Comparison of ENCODE assay signal across 8 cellular contexts in genomic region chr11:128610765-128611617, GRCh38. TPM values are rescaled to one million over a fixed set of nuclear protein-coding genes. Genes with fewer than 3 reads are reported as not detected.
DNase-seq lines count a peak whose midpoint lies in the region; ATAC-seq, FAIRE-seq and TF ChIP-seq lines count a peak whose summit lies in the region.

No MANE protein-coding gene starts in this region.

- peaks cover 25% of the 10 kb centered on the region for H3K27me3 Mint-ChIP-seq in WTC11 (ENCODE audit: low read depth)

- peaks cover 0 to 30% (median 10%) of the 10 kb centered on the region in 5 donors for H3K4me1 ChIP-seq in subcutaneous abdominal adipose tissue (ENCODE audit: control insufficient read depth in 5 of 5, insufficient read depth in 5 of 5, low read length in 5 of 5)

- H3K4me1 Mint-ChIP-seq in WTC11, result peaks cover 35% of the 10 kb centered on the region

- H3K4me3 ChIP-seq in subcutaneous abdominal adipose tissue (ENCODE audit: low read depth in 1 of 5, low read length in 5 of 5), result peak overlapping the region in 1 of 5 donors; percentile 26

- CTCF ChIA-PET in WTC11 (lab: Charles Lee), result interaction anchor here (0.7 to 2.0 kb wide), 4 partner anchors 9 to 550 kb away, joined by 3 to 8 read pairs (median 4); no protein-coding TSS in a partner anchor

- no peaks in the 10 kb centered on the region for H3K36me3 Mint-ChIP-seq in WTC11

- FAIRE-seq in frontal cortex (lab: Jason Lieb, UNC), result no peak

- H3K27ac ChIP-seq in subcutaneous abdominal adipose tissue (ENCODE audit: low read depth, low read length) (peak overlapping the region; percentile 25), substantia nigra (ENCODE audit: low read depth, low read length, poor library complexity, severe bottlenecking) (no peak overlapping the region)

- peak overlapping the region in 1 of 5 donors; percentile 10 for H3K9ac ChIP-seq in subcutaneous abdominal adipose tissue (ENCODE audit: low read length in 5 of 5)

- DNase-seq in WTC11 (ENCODE audit: low spot score), result no peak
- peak; percentile 91 for DNase-seq in germinal center (ENCODE audit: low spot score)
- no peak for DNase-seq in NCI-H524 treated with DMSO at 0.1 percent for 48 hours (lab: John Stamatoyannopoulos, UW)
- no peak for DNase-seq in frontal cortex (ENCODE audit: low spot score in 2 of 2)
- no peak for DNase-seq in substantia nigra (lab: John Stamatoyannopoulos, UW)

- ATAC-seq in GM19043 (IDR thresholded peaks at IDR 0.05; ENCODE audit: low read depth, unreplicated experiment) (peak; percentile 94), HG03025 (IDR thresholded peaks at IDR 0.05; ENCODE audit: low FRiP score, unreplicated experiment) (peak; percentile 97), WTC11 (peak; percentile 17)

- no peak for TF ChIP-seq CTCF in WTC11 (IDR thresholded peaks at IDR 0.05)

- no peaks in the 10 kb centered on the region for H3K36me3 ChIP-seq in subcutaneous abdominal adipose tissue (ENCODE audit: control insufficient read depth in 5 of 5, insufficient read depth in 5 of 5, low read length in 5 of 5)

- POLR2A ChIA-PET in WTC11 (lab: Charles Lee), result no interaction called here

- H3K9me3 ChIP-seq in subcutaneous abdominal adipose tissue (ENCODE audit: control insufficient read depth in 5 of 5, low read length in 5 of 5), result no peaks in the 10 kb centered on the region

- H3K27ac Mint-ChIP-seq in WTC11, result no peak overlapping the region

- no peaks in the 10 kb centered on the region for H3K9me3 Mint-ChIP-seq in WTC11

- peaks cover 0 to 2% (median 0%) of the 10 kb centered on the region in 5 donors for H3K27me3 ChIP-seq in subcutaneous abdominal adipose tissue (ENCODE audit: control insufficient read depth in 5 of 5, insufficient read depth in 4 of 5, low read length in 5 of 5)

- no peak overlapping the region for H3K4me3 Mint-ChIP-seq in WTC11

TF ChIP-seq in WTC11, 78 proteins besides CTCF, POLR2A, EP300 and RAD21 (continues in another document):
- TF ChIP-seq ZNF512 (CRISPR knock-in tag; IDR thresholded peaks at IDR 0.05; ENCODE audit: borderline replicate concordance), result no peak
- no peak for TF ChIP-seq FOXP1 (CRISPR knock-in tag; IDR thresholded peaks at IDR 0.05; ENCODE audit: borderline replicate concordance)
- TF ChIP-seq ZNF396 (CRISPR knock-in tag; IDR thresholded peaks at IDR 0.05; ENCODE audit: borderline replicate concordance), result no peak
- TF ChIP-seq, protein P1, sequence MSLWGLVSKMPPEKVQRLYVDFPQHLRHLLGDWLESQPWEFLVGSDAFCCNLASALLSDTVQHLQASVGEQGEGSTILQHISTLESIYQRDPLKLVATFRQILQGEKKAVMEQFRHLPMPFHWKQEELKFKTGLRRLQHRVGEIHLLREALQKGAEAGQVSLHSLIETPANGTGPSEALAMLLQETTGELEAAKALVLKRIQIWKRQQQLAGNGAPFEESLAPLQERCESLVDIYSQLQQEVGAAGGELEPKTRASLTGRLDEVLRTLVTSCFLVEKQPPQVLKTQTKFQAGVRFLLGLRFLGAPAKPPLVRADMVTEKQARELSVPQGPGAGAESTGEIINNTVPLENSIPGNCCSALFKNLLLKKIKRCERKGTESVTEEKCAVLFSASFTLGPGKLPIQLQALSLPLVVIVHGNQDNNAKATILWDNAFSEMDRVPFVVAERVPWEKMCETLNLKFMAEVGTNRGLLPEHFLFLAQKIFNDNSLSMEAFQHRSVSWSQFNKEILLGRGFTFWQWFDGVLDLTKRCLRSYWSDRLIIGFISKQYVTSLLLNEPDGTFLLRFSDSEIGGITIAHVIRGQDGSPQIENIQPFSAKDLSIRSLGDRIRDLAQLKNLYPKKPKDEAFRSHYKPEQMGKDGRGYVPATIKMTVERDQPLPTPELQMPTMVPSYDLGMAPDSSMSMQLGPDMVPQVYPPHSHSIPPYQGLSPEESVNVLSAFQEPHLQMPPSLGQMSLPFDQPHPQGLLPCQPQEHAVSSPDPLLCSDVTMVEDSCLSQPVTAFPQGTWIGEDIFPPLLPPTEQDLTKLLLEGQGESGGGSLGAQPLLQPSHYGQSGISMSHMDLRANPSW (CRISPR knock-in tag; conservative IDR thresholded peaks at IDR 0.05; ENCODE audit: low read depth), result no peak
- TF ChIP-seq, protein P2, sequence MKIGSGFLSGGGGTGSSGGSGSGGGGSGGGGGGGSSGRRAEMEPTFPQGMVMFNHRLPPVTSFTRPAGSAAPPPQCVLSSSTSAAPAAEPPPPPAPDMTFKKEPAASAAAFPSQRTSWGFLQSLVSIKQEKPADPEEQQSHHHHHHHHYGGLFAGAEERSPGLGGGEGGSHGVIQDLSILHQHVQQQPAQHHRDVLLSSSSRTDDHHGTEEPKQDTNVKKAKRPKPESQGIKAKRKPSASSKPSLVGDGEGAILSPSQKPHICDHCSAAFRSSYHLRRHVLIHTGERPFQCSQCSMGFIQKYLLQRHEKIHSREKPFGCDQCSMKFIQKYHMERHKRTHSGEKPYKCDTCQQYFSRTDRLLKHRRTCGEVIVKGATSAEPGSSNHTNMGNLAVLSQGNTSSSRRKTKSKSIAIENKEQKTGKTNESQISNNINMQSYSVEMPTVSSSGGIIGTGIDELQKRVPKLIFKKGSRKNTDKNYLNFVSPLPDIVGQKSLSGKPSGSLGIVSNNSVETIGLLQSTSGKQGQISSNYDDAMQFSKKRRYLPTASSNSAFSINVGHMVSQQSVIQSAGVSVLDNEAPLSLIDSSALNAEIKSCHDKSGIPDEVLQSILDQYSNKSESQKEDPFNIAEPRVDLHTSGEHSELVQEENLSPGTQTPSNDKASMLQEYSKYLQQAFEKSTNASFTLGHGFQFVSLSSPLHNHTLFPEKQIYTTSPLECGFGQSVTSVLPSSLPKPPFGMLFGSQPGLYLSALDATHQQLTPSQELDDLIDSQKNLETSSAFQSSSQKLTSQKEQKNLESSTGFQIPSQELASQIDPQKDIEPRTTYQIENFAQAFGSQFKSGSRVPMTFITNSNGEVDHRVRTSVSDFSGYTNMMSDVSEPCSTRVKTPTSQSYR (CRISPR knock-in tag; IDR thresholded peaks at IDR 0.05), result no peak
- no peak for TF ChIP-seq SMAD3 (CRISPR knock-in tag; IDR thresholded peaks at IDR 0.05; ENCODE audit: borderline replicate concordance)
- no peak for TF ChIP-seq JAZF1 (CRISPR knock-in tag; IDR thresholded peaks at IDR 0.05)
- TF ChIP-seq NR1H2 (CRISPR knock-in tag; IDR thresholded peaks at IDR 0.05), result no peak
- no peak for TF ChIP-seq TEAD4 (CRISPR knock-in tag; IDR thresholded peaks at IDR 0.05)
- TF ChIP-seq PRRX2 (CRISPR knock-in tag; IDR thresholded peaks at IDR 0.05), result no peak
- no peak for TF ChIP-seq FOXK1 (CRISPR knock-in tag; IDR thresholded peaks at IDR 0.05)
- TF ChIP-seq, protein P3, sequence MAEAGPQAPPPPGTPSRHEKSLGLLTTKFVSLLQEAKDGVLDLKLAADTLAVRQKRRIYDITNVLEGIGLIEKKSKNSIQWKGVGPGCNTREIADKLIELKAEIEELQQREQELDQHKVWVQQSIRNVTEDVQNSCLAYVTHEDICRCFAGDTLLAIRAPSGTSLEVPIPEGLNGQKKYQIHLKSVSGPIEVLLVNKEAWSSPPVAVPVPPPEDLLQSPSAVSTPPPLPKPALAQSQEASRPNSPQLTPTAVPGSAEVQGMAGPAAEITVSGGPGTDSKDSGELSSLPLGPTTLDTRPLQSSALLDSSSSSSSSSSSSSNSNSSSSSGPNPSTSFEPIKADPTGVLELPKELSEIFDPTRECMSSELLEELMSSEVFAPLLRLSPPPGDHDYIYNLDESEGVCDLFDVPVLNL (CRISPR knock-in tag; IDR thresholded peaks at IDR 0.05; ENCODE audit: borderline replicate concordance, low read depth), result no peak
- no peak for TF ChIP-seq CDX4 (CRISPR knock-in tag; IDR thresholded peaks at IDR 0.05; ENCODE audit: borderline replicate concordance)
- no peak for TF ChIP-seq GRHL2 (CRISPR knock-in tag; IDR thresholded peaks at IDR 0.05; ENCODE audit: insufficient replicate concordance, severe bottlenecking)
- TF ChIP-seq RELA (CRISPR knock-in tag; IDR thresholded peaks at IDR 0.05; ENCODE audit: borderline replicate concordance), result no peak
- no peak for TF ChIP-seq ZNF219 (CRISPR knock-in tag; IDR thresholded peaks at IDR 0.05; ENCODE audit: borderline replicate concordance)

RNA-seq across cellular contexts. Expression of gene ETS1, which starts 23.6 kb away (rescaled TPM):
- total RNA-seq in WTC11 (2021), result 25.3 to 33.1 TPM (median 27.2 TPM) in 3 replicates
- total RNA-seq in frontal cortex, result 9.8 TPM

Comparison
In these comparisons a context has a peak if more than half of its experiments do, and no peak if none do; other contexts are left out.
1. ATAC-seq: peak in every context shown above with its lines; median percentile 97 in HG03025; 94 in GM19043; 17 in WTC11.